8 cellular contexts compared by ENCODE assay signal in the genomic region with DNA sequence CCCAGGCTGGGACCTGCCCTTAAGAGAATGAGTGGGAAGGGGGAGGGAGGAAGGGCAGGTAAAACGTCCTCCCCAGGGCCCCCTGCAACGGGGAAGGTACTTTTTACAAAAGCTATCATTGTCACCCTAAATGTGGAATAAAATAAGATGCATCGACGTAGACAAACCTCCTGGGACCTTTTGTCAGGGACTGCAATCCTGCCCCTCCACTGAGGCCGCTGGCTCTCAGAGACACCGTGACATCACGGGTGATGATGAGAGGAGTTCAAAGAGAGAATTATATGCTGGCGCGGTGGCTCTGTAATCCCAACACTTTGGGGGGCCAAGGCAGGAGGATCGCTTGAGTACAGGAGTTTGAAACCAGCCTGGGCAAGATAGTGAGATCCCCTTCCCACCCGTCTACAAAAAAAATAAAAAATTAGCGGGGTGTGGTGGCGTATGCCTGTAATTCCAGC. TPM values are rescaled to one million over a fixed set of nuclear protein-coding genes. Genes with fewer than 3 reads are reported as not detected.
DNase-seq lines count a peak whose midpoint lies in the region; FAIRE-seq and TF ChIP-seq lines count a peak whose summit lies in the region.

No MANE protein-coding gene starts in this region.

- H3K27ac ChIP-seq in OCI-LY1 (ENCODE audit: low read depth, low read length, poor library complexity, severe bottlenecking) (peak overlapping the region; percentile 88), endothelial cell of umbilical vein (ENCODE audit: insufficient read depth, low read depth, low read length) (no peak overlapping the region), parathyroid adenoma (no peak overlapping the region)

- TF ChIP-seq POLR2A in endothelial cell of umbilical vein (IDR thresholded peaks at IDR 0.05; ENCODE audit: low read depth, low read length) (no peak), H54 (IDR thresholded peaks at IDR 0.05; ENCODE audit: low read depth, low read length) (no peak)

- H3K9me3 ChIP-seq in ES-I3 (ENCODE audit: control insufficient read depth, insufficient read depth, low read length) (no peaks in the 10 kb centered on the region), OCI-LY1 (ENCODE audit: low read length) (no peaks in the 10 kb centered on the region), endothelial cell of umbilical vein (replicated peaks; ENCODE audit: control insufficient read depth, insufficient read depth, low read length) (no peaks in the 10 kb centered on the region), parathyroid adenoma (ENCODE audit: control insufficient read depth, low read length) (no peaks in the 10 kb centered on the region)

- H3K4me2 ChIP-seq in OCI-LY1 (ENCODE audit: low read length) (peak overlapping the region; percentile 100), endothelial cell of umbilical vein (ENCODE audit: insufficient read depth, low read length) (peak overlapping the region; percentile 55), parathyroid adenoma (ENCODE audit: low read length) (peak overlapping the region; percentile 99)

- H3K9ac ChIP-seq in ES-I3 (ENCODE audit: low read depth, low read length) (peak overlapping the region; percentile 67; the same call in 1 of the 2 replicates), OCI-LY1 (ENCODE audit: low read length) (peak overlapping the region; percentile 89), endothelial cell of umbilical vein (replicated peaks; ENCODE audit: extremely low read depth, insufficient read depth, low read length) (no peak overlapping the region), parathyroid adenoma (no peak overlapping the region)

- TF ChIP-seq CTCF in OCI-LY1 (IDR thresholded peaks at IDR 0.05; ENCODE audit: low read length): no peak
- TF ChIP-seq CTCF in endothelial cell of umbilical vein (IDR thresholded peaks at IDR 0.05; ENCODE audit: extremely low read depth in 1 of 2, insufficient read depth in 1 of 2, low read depth in 1 of 2, low read length in 2 of 2): no peak
- no peak for TF ChIP-seq CTCF in parathyroid adenoma (IDR thresholded peaks at IDR 0.05)

- CTCF ChIA-PET in endothelial cell of umbilical vein (lab: Charles Lee): no interaction called here

- H3K4me3 ChIP-seq in OCI-LY1 (ENCODE audit: low read depth, low read length, poor library complexity, severe bottlenecking) (peak overlapping the region; percentile 73), endothelial cell of umbilical vein (replicated peaks in 1 of 3; ENCODE audit: insufficient read depth in 1 of 3, low read depth in 1 of 3, low read length in 3 of 3) (peak overlapping the region in 1 of 3 experiments; percentile 39), parathyroid adenoma (ENCODE audit: low read depth, low read length) (peak overlapping the region; percentile 59)

- H3K27me3 ChIP-seq in OCI-LY1 (ENCODE audit: insufficient read depth, low read length) (no peaks in the 10 kb centered on the region), endothelial cell of umbilical vein (ENCODE audit: control insufficient read depth in 2 of 2, insufficient read depth in 2 of 2, low read length in 2 of 2) (peaks cover 4 to 13% of the 10 kb centered on the region in 2 experiments), parathyroid adenoma (ENCODE audit: control insufficient read depth, insufficient read depth, low read length) (no peaks in the 10 kb centered on the region)

- H3K79me2 ChIP-seq in OCI-LY1 (ENCODE audit: insufficient read depth, low read length) (no peaks in the 10 kb centered on the region), endothelial cell of umbilical vein (ENCODE audit: control insufficient read depth, insufficient read depth, low read length) (no peaks in the 10 kb centered on the region), parathyroid adenoma (no peaks in the 10 kb centered on the region)

- H2AFZ ChIP-seq in OCI-LY1 (ENCODE audit: low read length): no peak overlapping the region
- peak overlapping the region; percentile 99 for H2AFZ ChIP-seq in endothelial cell of umbilical vein (ENCODE audit: low read depth, low read length)
- H2AFZ ChIP-seq in parathyroid adenoma: peak overlapping the region; percentile 91

- H3K36me3 ChIP-seq in ES-I3 (ENCODE audit: insufficient read depth, low read length): no peaks in the 10 kb centered on the region
- H3K36me3 ChIP-seq in OCI-LY1 (ENCODE audit: insufficient read depth, low read length): peaks cover 20% of the 10 kb centered on the region; the same call in 1 of the 2 replicates
- no peaks in the 10 kb centered on the region for H3K36me3 ChIP-seq in endothelial cell of umbilical vein (ENCODE audit: control insufficient read depth in 2 of 2, extremely low read depth in 1 of 2, insufficient read depth in 2 of 2, low read length in 2 of 2)
- H3K36me3 ChIP-seq in parathyroid adenoma (ENCODE audit: control insufficient read depth, insufficient read depth, low read length): no peaks in the 10 kb centered on the region

- no peaks in the 10 kb centered on the region for H3K9me2 ChIP-seq in OCI-LY1 (ENCODE audit: low read depth, low read length)

- dilution Hi-C loops in endothelial cell of umbilical vein (cut with MboI; ENCODE audit: extremely low pct_ligation_motif_present, low sequenced_read_pairs): no loop called here

- H3K9me1 ChIP-seq in endothelial cell of umbilical vein (replicated peaks; ENCODE audit: control insufficient read depth, extremely low read depth, insufficient read depth, low read length): no peaks in the 10 kb centered on the region

- no peak for DNase-seq in endothelial cell of umbilical vein (ENCODE audit: low read depth, low spot score)
- DNase-seq in NK-92 treated with Interleukin-12 subunit alpha and Interleukin-12 subunit beta, amount 100 ng/mL, for 24 hours (lab: John Stamatoyannopoulos, UW): no peak
- no peak for DNase-seq in H54 (ENCODE audit: insufficient read length, low spot score)
- DNase-seq in midbrain (lab: John Stamatoyannopoulos, UW): no peak
- no peak for DNase-seq in posterior cingulate gyrus

- no peak for FAIRE-seq in endothelial cell of umbilical vein (lab: Jason Lieb, UNC)
- FAIRE-seq in H54 (lab: Jason Lieb, UNC): no peak

- no peaks in the 10 kb centered on the region; the same call in 1 of the 2 replicates for H3F3A ChIP-seq in OCI-LY1 (ENCODE audit: insufficient read depth, low read length)

- peaks cover 11% of the 10 kb centered on the region; the same call in 1 of the 2 replicates for H3K4me1 ChIP-seq in ES-I3 (ENCODE audit: insufficient read depth, low read length)
- peaks cover 70% of the 10 kb centered on the region for H3K4me1 ChIP-seq in OCI-LY1 (ENCODE audit: insufficient read depth, low read length, severe bottlenecking)
- H3K4me1 ChIP-seq in endothelial cell of umbilical vein (ENCODE audit: control insufficient read depth, extremely low read depth, insufficient read depth, low read length): peaks cover 6% of the 10 kb centered on the region
- peaks cover 15% of the 10 kb centered on the region for H3K4me1 ChIP-seq in parathyroid adenoma

- H4K20me1 ChIP-seq in OCI-LY1 (ENCODE audit: insufficient read depth, low read length): no peaks in the 10 kb centered on the region
- H4K20me1 ChIP-seq in endothelial cell of umbilical vein (replicated peaks; ENCODE audit: control insufficient read depth, extremely low read depth, insufficient read depth, low read length): no peaks in the 10 kb centered on the region

- POLR2A ChIA-PET in endothelial cell of umbilical vein (lab: Charles Lee): no interaction called here

- intact Hi-C loops in endothelial cell of umbilical vein (cut with micrococcal nuclease): loop anchor here (1.0 to 2.0 kb wide), 3 partner anchors 47 to 80 kb away; a partner anchor contains a TSS
- intact Hi-C loops in posterior cingulate gyrus (cut with DNase I): no loop called here

- BruUV-seq in endothelial cell of umbilical vein (replicated peaks; lab: Mats Ljungman, UMichigan): no TSS peak

RNA-seq across cellular contexts. Expression of a gene that starts 1.8 kb away (rescaled TPM):
- not detected in 2 replicates for total RNA-seq in endothelial cell of umbilical vein
- 0.03 TPM in 1 of 2 replicates, not detected in the other for polyA plus RNA-seq in endothelial cell of umbilical vein
- not detected in 2 replicates for polyA plus RNA-seq in endothelial cell of umbilical vein (2011; cell fraction: cytosol; rRNA removed)
- not detected in 2 replicates for polyA plus RNA-seq in endothelial cell of umbilical vein (2011; cell fraction: nucleus; rRNA removed)
- not detected in 2 replicates for polyA plus RNA-seq in endothelial cell of umbilical vein (2012)
- not detected in 2 replicates for polyA minus RNA-seq in endothelial cell of umbilical vein
- not detected for polyA minus RNA-seq in endothelial cell of umbilical vein (2011; cell fraction: cytosol; rRNA and poly(A)+ RNA removed)
- polyA minus RNA-seq in endothelial cell of umbilical vein (2011; cell fraction: nucleus; rRNA and poly(A)+ RNA removed): not detected in 2 replicates

RNA-seq across cellular contexts. Expression of a gene that starts 12.2 kb away (rescaled TPM):
- not detected in 2 replicates for total RNA-seq in endothelial cell of umbilical vein
- polyA plus RNA-seq in endothelial cell of umbilical vein: not detected in 2 replicates
- polyA plus RNA-seq in endothelial cell of umbilical vein (2011; cell fraction: cytosol; rRNA removed): 0.01 TPM in 1 of 2 replicates, not detected in the other
- polyA plus RNA-seq in endothelial cell of umbilical vein (2011; cell fraction: nucleus; rRNA removed): not detected in 2 replicates
- polyA plus RNA-seq in endothelial cell of umbilical vein (2012): not detected in 2 replicates
- polyA minus RNA-seq in endothelial cell of umbilical vein: not detected in 2 replicates
- not detected for polyA minus RNA-seq in endothelial cell of umbilical vein (2011; cell fraction: cytosol; rRNA and poly(A)+ RNA removed)
- not detected in 2 replicates for polyA minus RNA-seq in endothelial cell of umbilical vein (2011; cell fraction: nucleus; rRNA and poly(A)+ RNA removed)

RNA-seq across cellular contexts. Expression of a gene that starts 45.4 kb away (rescaled TPM):
- 101 and 106 TPM in 2 replicates for total RNA-seq in endothelial cell of umbilical vein
- polyA plus RNA-seq in endothelial cell of umbilical vein: 111 and 141 TPM in 2 replicates
- polyA plus RNA-seq in endothelial cell of umbilical vein (2011; cell fraction: cytosol; rRNA removed): 68.0 and 101 TPM in 2 replicates
- polyA plus RNA-seq in endothelial cell of umbilical vein (2011; cell fraction: nucleus; rRNA removed): 35.8 and 36.7 TPM in 2 replicates
- 62.1 and 94.2 TPM in 2 replicates for polyA plus RNA-seq in endothelial cell of umbilical vein (2012)
- polyA minus RNA-seq in endothelial cell of umbilical vein: 27.7 and 34.0 TPM in 2 replicates
- polyA minus RNA-seq in endothelial cell of umbilical vein (2011; cell fraction: cytosol; rRNA and poly(A)+ RNA removed): 45.2 TPM
- 8.0 and 18.2 TPM in 2 replicates for polyA minus RNA-seq in endothelial cell of umbilical vein (2011; cell fraction: nucleus; rRNA and poly(A)+ RNA removed)

RNA-seq across cellular contexts. Expression of a gene that starts 45.7 kb away (rescaled TPM):
- total RNA-seq in endothelial cell of umbilical vein: 0.44 and 0.62 TPM in 2 replicates
- polyA plus RNA-seq in endothelial cell of umbilical vein: 0.65 and 0.76 TPM in 2 replicates
- polyA plus RNA-seq in endothelial cell of umbilical vein (2011; cell fraction: cytosol; rRNA removed): 0.23 and 0.45 TPM in 2 replicates
- 0.11 and 0.16 TPM in 2 replicates for polyA plus RNA-seq in endothelial cell of umbilical vein (2011; cell fraction: nucleus; rRNA removed)
- polyA plus RNA-seq in endothelial cell of umbilical vein (2012): 0.43 and 0.86 TPM in 2 replicates
- polyA minus RNA-seq in endothelial cell of umbilical vein: not detected in 2 replicates
- 7.6 TPM for polyA minus RNA-seq in endothelial cell of umbilical vein (2011; cell fraction: cytosol; rRNA and poly(A)+ RNA removed)
- 0.48 TPM in 1 of 2 replicates, not detected in the other for polyA minus RNA-seq in endothelial cell of umbilical vein (2011; cell fraction: nucleus; rRNA and poly(A)+ RNA removed)

RNA-seq across cellular contexts. Expression of a gene that starts 46.8 kb away (rescaled TPM):
- total RNA-seq in endothelial cell of umbilical vein: 63.9 and 73.8 TPM in 2 replicates
- polyA plus RNA-seq in endothelial cell of umbilical vein: 40.9 and 56.7 TPM in 2 replicates
- 23.6 and 29.6 TPM in 2 replicates for polyA plus RNA-seq in endothelial cell of umbilical vein (2011; cell fraction: cytosol; rRNA removed)
- 116 and 120 TPM in 2 replicates for polyA plus RNA-seq in endothelial cell of umbilical vein (2011; cell fraction: nucleus; rRNA removed)
- polyA plus RNA-seq in endothelial cell of umbilical vein (2012): 28.1 and 36.5 TPM in 2 replicates
- polyA minus RNA-seq in endothelial cell of umbilical vein: 24.6 and 40.3 TPM in 2 replicates
- polyA minus RNA-seq in endothelial cell of umbilical vein (2011; cell fraction: cytosol; rRNA and poly(A)+ RNA removed): 178 TPM
- polyA minus RNA-seq in endothelial cell of umbilical vein (2011; cell fraction: nucleus; rRNA and poly(A)+ RNA removed): 30.4 and 43.1 TPM in 2 replicates

Comparison
In these comparisons a context has a peak if more than half of its experiments do, and no peak if none do; other contexts are left out.
1. H3K9ac ChIP-seq: peak in ES-I3 (single experiment) and OCI-LY1 (single experiment); none in endothelial cell of umbilical vein (single experiment) and parathyroid adenoma (single experiment).
2. Peak in every context shown above with its lines, with median percentiles within 50 percentile points of each other: H3K4me2 ChIP-seq.